20 cellular contexts compared by ENCODE assay signal in the genomic region with DNA sequence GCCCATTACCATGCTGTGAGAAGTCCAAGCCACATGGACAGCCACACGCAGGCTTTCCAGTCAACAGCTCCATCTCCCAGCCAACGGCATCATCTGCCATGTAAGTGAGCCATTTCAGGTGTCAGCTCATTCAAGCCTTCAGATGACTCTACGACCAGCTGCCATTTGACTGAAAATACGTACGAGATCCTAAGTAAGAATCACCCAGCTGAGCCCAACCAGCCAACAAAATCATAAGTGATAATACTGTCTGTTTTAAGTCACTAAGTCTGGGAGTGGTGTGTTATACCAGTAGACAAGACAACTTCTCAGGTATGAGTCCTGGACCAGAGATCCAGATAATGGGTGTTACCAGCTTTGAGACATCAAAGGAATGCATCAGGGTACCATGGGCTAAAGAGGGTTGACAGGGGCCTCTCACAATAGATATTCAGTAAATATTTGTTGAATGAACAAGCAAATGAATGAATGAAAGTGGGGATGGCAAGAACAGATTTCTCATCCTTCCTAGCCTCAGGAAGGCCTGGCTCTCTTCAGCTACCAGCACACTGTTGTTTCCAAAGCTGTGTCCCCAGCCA. TPM values are rescaled to one million over a fixed set of nuclear protein-coding genes. Genes with fewer than 3 reads are reported as not detected.
DNase-seq lines count a peak whose midpoint lies in the region; ATAC-seq and TF ChIP-seq lines count a peak whose summit lies in the region.
"Had no signal": no experiment of that assay in that cellular context is flagged by ENCODE, and none has a peak within 500 bp of the region (broad histone marks: within the 10 kb centered on the region; RNA-seq: fewer than 3 reads in every experiment).

No MANE protein-coding gene starts in this region.

- H2AFZ ChIP-seq in neural progenitor cell (replicated peaks), result no peak overlapping the region

- H3K4me1 Mint-ChIP-seq in nephron (peaks cover 23% of the 10 kb centered on the region), neural progenitor cell (no peaks in the 10 kb centered on the region), glutamatergic neuron (ENCODE audit: low read depth, unreplicated experiment) (no peaks in the 10 kb centered on the region)
- H3K4me1 Mint-ChIP-seq in activated naive CD8-positive, alpha-beta T cell treated with anti-CD3 and anti-CD28 coated beads, Interleukin-2, amount 50 U/mL, for 24 hours, result no peaks in the 10 kb centered on the region

- H3K4me3 Mint-ChIP-seq in nephron (no peak overlapping the region), neural progenitor cell (no peak overlapping the region), glutamatergic neuron (ENCODE audit: unreplicated experiment) (no peak overlapping the region)
- no peak overlapping the region for H3K4me3 Mint-ChIP-seq in activated naive CD8-positive, alpha-beta T cell treated with anti-CD3 and anti-CD28 coated beads, Interleukin-2, amount 50 U/mL, for 24 hours
- H3K4me3 Mint-ChIP-seq: CD4-positive, alpha-beta T cell had no signal

- no peaks in the 10 kb centered on the region for H4K20me1 ChIP-seq in neural progenitor cell (ENCODE audit: low read depth)
- H4K20me1 ChIP-seq: BLaER1 had no signal

- no peak for ATAC-seq in activated naive CD8-positive, alpha-beta T cell treated with anti-CD3 and anti-CD28 coated beads, Interleukin-2, amount 50 U/mL, for 24 hours

- H3K4me2 ChIP-seq in neural progenitor cell, result no peak overlapping the region
- H3K4me2 ChIP-seq: BLaER1 had no signal

- intact Hi-C loops in tibial artery (cut with DNase I; ENCODE audit: low total_unique reads), result no loop called here

- H3K9me3 Mint-ChIP-seq in nephron (peaks cover 7% of the 10 kb centered on the region), neural progenitor cell (no peaks in the 10 kb centered on the region), glutamatergic neuron (ENCODE audit: unreplicated experiment) (no peaks in the 10 kb centered on the region)
- no peaks in the 10 kb centered on the region for H3K9me3 Mint-ChIP-seq in activated naive CD8-positive, alpha-beta T cell treated with anti-CD3 and anti-CD28 coated beads, Interleukin-2, amount 50 U/mL, for 24 hours
- H3K9me3 Mint-ChIP-seq: CD4-positive, alpha-beta T cell had no signal

- H3K4me3 ChIP-seq in AG04450 (ENCODE audit: low read depth, low read length) (no peak overlapping the region), SJSA1 (no peak overlapping the region), tibial artery (no peak overlapping the region), neural progenitor cell (no peak overlapping the region)
- H3K4me3 ChIP-seq: BLaER1 had no signal

- H3K36me3 ChIP-seq in SJSA1 (no peaks in the 10 kb centered on the region), tibial artery (no peaks in the 10 kb centered on the region), neural progenitor cell (no peaks in the 10 kb centered on the region)
- H3K36me3 ChIP-seq: BLaER1 had no signal

- H3K27me3 ChIP-seq in AG04450 (ENCODE audit: control insufficient read depth, insufficient read depth, low read length) (no peaks in the 10 kb centered on the region), SJSA1 (replicated peaks) (no peaks in the 10 kb centered on the region), tibial artery (no peaks in the 10 kb centered on the region), neural progenitor cell (no peaks in the 10 kb centered on the region)
- H3K27me3 ChIP-seq: BLaER1 had no signal

- TF ChIP-seq CTCF in AG04450 (IDR thresholded peaks at IDR 0.05; ENCODE audit: low read depth, low read length) (no peak), nephron (IDR thresholded peaks at IDR 0.05; ENCODE audit: unreplicated experiment in 3 of 3) (no peak), tibial artery (IDR thresholded peaks at IDR 0.05) (no peak), neural progenitor cell (IDR thresholded peaks at IDR 0.05) (no peak), glutamatergic neuron (IDR thresholded peaks at IDR 0.05; ENCODE audit: partially characterized antibody, unreplicated experiment) (no peak)

- peak overlapping the region; percentile 61 to 97 (median 93) for H3K27ac Mint-ChIP-seq in nephron
- no peak overlapping the region for H3K27ac Mint-ChIP-seq in neural progenitor cell
- no peak overlapping the region for H3K27ac Mint-ChIP-seq in glutamatergic neuron (ENCODE audit: unreplicated experiment)
- H3K27ac Mint-ChIP-seq in activated naive CD8-positive, alpha-beta T cell treated with anti-CD3 and anti-CD28 coated beads, Interleukin-2, amount 50 U/mL, for 24 hours, result no peak overlapping the region
- H3K27ac Mint-ChIP-seq: CD4-positive, alpha-beta T cell had no signal

- no peaks in the 10 kb centered on the region for H3K79me2 ChIP-seq in neural progenitor cell (ENCODE audit: low read depth)

- DNase-seq in AG04450 (ENCODE audit: low read depth, low spot score) (no peak), SJSA1 (ENCODE audit: low read depth in 1 of 2, low spot score in 2 of 2) (no peak), tibial artery (no peak), neural progenitor cell (ENCODE audit: low spot score) (no peak), glutamatergic neuron (no peak)
- no peak for DNase-seq in activated naive CD8-positive, alpha-beta T cell treated with anti-CD3 and anti-CD28 coated beads, Interleukin-2, amount 50 U/mL, for 24 hours
- DNase-seq: CD4-positive, alpha-beta T cell; COR-L47; GOT3; HCEC 1CT; Karpas-422; MV-4-11; NCI-H1105 treated with DMSO at 0.1 percent for 48 hours; NCI-H2029 treated with DMSO at 0.1 percent for 48 hours; NCI-H2171; NCI-H345; NCI-H524 treated with DMSO at 0.1 percent for 48 hours; NCI-H82 had no signal

- peaks cover 3% of the 10 kb centered on the region for H3K27me3 Mint-ChIP-seq in nephron (ENCODE audit: low read depth)
- peaks cover 5% of the 10 kb centered on the region for H3K27me3 Mint-ChIP-seq in neural progenitor cell (ENCODE audit: insufficient read depth, low read depth)
- H3K27me3 Mint-ChIP-seq in glutamatergic neuron (ENCODE audit: unreplicated experiment), result peaks cover 3% of the 10 kb centered on the region
- peaks cover 15% of the 10 kb centered on the region for H3K27me3 Mint-ChIP-seq in activated naive CD8-positive, alpha-beta T cell treated with anti-CD3 and anti-CD28 coated beads, Interleukin-2, amount 50 U/mL, for 24 hours

- peaks cover 3% of the 10 kb centered on the region; the same call in 1 of the 2 replicates for H3K9me3 ChIP-seq in AG04450 (ENCODE audit: control insufficient read depth, insufficient read depth, low read length)
- H3K9me3 ChIP-seq in SJSA1 (replicated peaks), result no peaks in the 10 kb centered on the region
- no peaks in the 10 kb centered on the region for H3K9me3 ChIP-seq in tibial artery
- no peaks in the 10 kb centered on the region for H3K9me3 ChIP-seq in neural progenitor cell (ENCODE audit: low read depth)
- H3K9me3 ChIP-seq: BLaER1 had no signal

- CTCF ChIA-PET in AG04450 (lab: Charles Lee), result interaction anchor here (1.1 to 5.8 kb wide), 3 partner anchors 11 to 179 kb away, joined by 3 to 37 read pairs (median 4); no protein-coding TSS in a partner anchor

- H3K36me3 Mint-ChIP-seq in nephron (ENCODE audit: low read depth) (no peaks in the 10 kb centered on the region), neural progenitor cell (no peaks in the 10 kb centered on the region), glutamatergic neuron (ENCODE audit: unreplicated experiment) (no peaks in the 10 kb centered on the region)
- H3K36me3 Mint-ChIP-seq in activated naive CD8-positive, alpha-beta T cell treated with anti-CD3 and anti-CD28 coated beads, Interleukin-2, amount 50 U/mL, for 24 hours (ENCODE audit: low read depth), result no peaks in the 10 kb centered on the region

- no peaks in the 10 kb centered on the region for H3F3A ChIP-seq in neural progenitor cell (ENCODE audit: low read depth)

- H3K4me1 ChIP-seq in SJSA1 (replicated peaks), result peaks cover 46% of the 10 kb centered on the region
- peaks cover 0 to 40% (median 6%) of the 10 kb centered on the region in 4 donors for H3K4me1 ChIP-seq in tibial artery
- H3K4me1 ChIP-seq in neural progenitor cell, result no peaks in the 10 kb centered on the region
- H3K4me1 ChIP-seq: BLaER1 had no signal

- H3K27ac ChIP-seq in AG04450 (ENCODE audit: low read depth, low read length) (peak overlapping the region; percentile 22), SJSA1 (peak overlapping the region; percentile 29), tibial artery (peak overlapping the region; percentile 14 to 46), neural progenitor cell (no peak overlapping the region)
- H3K27ac ChIP-seq: BLaER1 had no signal

- POLR2A ChIA-PET in AG04450 (lab: Yijun Ruan, JAX), result no interaction called here

- H3K9ac ChIP-seq in neural progenitor cell, result no peak overlapping the region
- H3K9ac ChIP-seq: BLaER1 had no signal

RNA-seq across cellular contexts. Expression of gene CTIF, which starts 52.9 kb away (rescaled TPM):
- 40.2 and 44.7 TPM in 2 replicates for polyA plus RNA-seq in AG04450 (2011; rRNA removed)
- 69.9 and 97.6 TPM in 2 replicates for polyA minus RNA-seq in AG04450 (2011; rRNA and poly(A)+ RNA removed)
- 48.2 and 91.5 TPM in 2 replicates for total RNA-seq in SJSA1 (2014; rRNA removed; shearing (Covaris generic))
- total RNA-seq in neural progenitor cell (ENCODE audit: low replicate concordance) (14.7 and 17.6 TPM in 2 replicates), glutamatergic neuron (ENCODE audit: unreplicated experiment) (137 TPM)

Comparison
In these comparisons a context has a peak if more than half of its experiments do, and no peak if none do; other contexts are left out.
1. H3K27ac Mint-ChIP-seq: peak in nephron (3 of 3); none in neural progenitor cell (single experiment), glutamatergic neuron (single experiment) and activated naive CD8-positive, alpha-beta T cell treated with anti-CD3 and anti-CD28 coated beads, Interleukin-2, amount 50 U/mL, for 24 hours (single experiment).